ENCODE assay signal across 30 cellular contexts in genomic region chr2:129256642-129257041, GRCh38.
"Had no signal": no experiment of that assay in that cellular context is flagged by ENCODE, and none has a peak within 500 bp of the region (broad histone marks: within the 10 kb centered on the region; RNA-seq: fewer than 3 reads in every experiment).

No MANE protein-coding gene starts in this region.

- H3K27ac Mint-ChIP-seq: activated B cell treated with CpG ODN at 0.5 μM for 24 hours; activated CD4-positive, alpha-beta memory T cell treated with anti-CD3 and anti-CD28 coated beads for 36 hours; activated CD8-positive, alpha-beta T cell treated with anti-CD3 and anti-CD28 coated beads for 36 hours; activated naive CD4-positive, alpha-beta T cell treated with anti-CD3 and anti-CD28 coated beads, Interleukin-2, amount 10 ng/mL, durations not matched to agents 7 days and 5 days; activated naive CD4-positive, alpha-beta T cell treated with anti-CD3 and anti-CD28 coated beads, Interleukin-2, amount 50 U/mL, for 24 hours; activated T-cell treated with anti-CD3 and anti-CD28 coated beads, Interleukin-2, amount 50 U/mL, for 24 hours; activated T-helper 2 cell treated with anti-CD3 and anti-CD28 coated beads, Interferon-gamma antibody, Interleukin-2, Interleukin-4, amounts not matched to agents 10 μg/mL and 5 μg/mL and 100 μg/mL, durations not matched to agents 14 hours and 24 hours and 36 hours; T-helper 1 cell treated with Interleukin-12 subunit alpha and Interleukin-12 subunit beta and Interleukin-4 antibody, amounts not matched to agents 30 μg/mL and 1 μg/mL, for 36 hours; T-helper 2 cell treated with Interferon-gamma antibody and Interleukin-4, amounts not matched to agents 5 μg/mL and 100 μg/mL, for 36 hours had no signal

- H3K4me1 ChIP-seq: ascending aorta, breast epithelium had no signal

- H3K27me3 Mint-ChIP-seq: activated CD4-positive, alpha-beta memory T cell treated with anti-CD3 and anti-CD28 coated beads for 36 hours; activated CD8-positive, alpha-beta T cell treated with anti-CD3 and anti-CD28 coated beads for 36 hours; activated naive CD4-positive, alpha-beta T cell treated with anti-CD3 and anti-CD28 coated beads, Interleukin-2, amount 10 ng/mL, durations not matched to agents 7 days and 5 days; activated naive CD4-positive, alpha-beta T cell treated with anti-CD3 and anti-CD28 coated beads, Interleukin-2, amount 50 U/mL, for 24 hours; activated T-cell treated with anti-CD3 and anti-CD28 coated beads, Interleukin-2, amount 50 U/mL, for 24 hours had no signal

- H3K36me3 ChIP-seq: ascending aorta, breast epithelium had no signal

- DNase-seq: activated B cell treated with CpG ODN at 0.5 μM for 24 hours; activated CD4-positive, alpha-beta memory T cell treated with anti-CD3 and anti-CD28 coated beads for 36 hours; activated CD4-positive, alpha-beta T cell treated with anti-CD3 and anti-CD28 coated beads for 4 hours; activated CD4-positive, alpha-beta T cell treated with anti-CD3 and anti-CD28 coated beads, Interleukin-2, amount 50 U/mL, for 1 hour; activated CD4-positive, alpha-beta T cell treated with anti-CD3 and anti-CD28 coated beads, Interleukin-2, amount 50 U/mL, for 4 hours; activated CD4-positive, CD25-positive, alpha-beta regulatory T cell treated with anti-CD3 and anti-CD28 coated beads, Interleukin-2, amount 50 U/mL, for 72 hours; activated CD8-positive, alpha-beta memory T cell treated with anti-CD3 and anti-CD28 coated beads, Interleukin-2, amount 50 U/mL, for 48 hours; activated effector memory CD4-positive, alpha-beta T cell treated with Interleukin-2 at 50 U/mL for 16 hours; activated gamma-delta T cell; activated naive CD4-positive, alpha-beta T cell treated with anti-CD3 and anti-CD28 coated beads, Interleukin-2, amount 10 ng/mL, durations not matched to agents 7 days and 5 days; activated naive CD4-positive, alpha-beta T cell treated with Interleukin-2 at 50 U/mL for 16 hours; activated T-cell treated with anti-CD3 and anti-CD28 coated beads, Interleukin-2, amount 50 U/mL, for 24 hours; activated T-cell treated with anti-CD3 and anti-CD28 coated beads, Interleukin-2, amount 50 U/mL, for 48 hours; amygdala; anterior cingulate cortex; central memory CD4-positive, alpha-beta T cell; SW 1271; T-helper 1 cell; T-helper 2 cell; T-helper 9 cell had no signal

- FAIRE-seq: TTC549 had no signal

- H3K4me3 ChIP-seq: ascending aorta, breast epithelium had no signal

- H3K27ac ChIP-seq: ascending aorta, breast epithelium, VCaP had no signal

- H3K27me3 ChIP-seq: ascending aorta, breast epithelium had no signal

- H3K36me3 Mint-ChIP-seq: activated CD4-positive, alpha-beta memory T cell treated with anti-CD3 and anti-CD28 coated beads for 36 hours; activated naive CD4-positive, alpha-beta T cell treated with anti-CD3 and anti-CD28 coated beads, Interleukin-2, amount 10 ng/mL, durations not matched to agents 7 days and 5 days; activated naive CD4-positive, alpha-beta T cell treated with anti-CD3 and anti-CD28 coated beads, Interleukin-2, amount 50 U/mL, for 24 hours had no signal

- H3K4me3 Mint-ChIP-seq: activated B cell treated with CpG ODN at 0.5 μM for 24 hours; activated CD4-positive, alpha-beta memory T cell treated with anti-CD3 and anti-CD28 coated beads for 36 hours; activated CD8-positive, alpha-beta T cell treated with anti-CD3 and anti-CD28 coated beads for 36 hours; activated naive CD4-positive, alpha-beta T cell treated with anti-CD3 and anti-CD28 coated beads, Interleukin-2, amount 10 ng/mL, durations not matched to agents 7 days and 5 days; activated naive CD4-positive, alpha-beta T cell treated with anti-CD3 and anti-CD28 coated beads, Interleukin-2, amount 50 U/mL, for 24 hours; activated naive CD8-positive, alpha-beta T cell; activated T-cell treated with anti-CD3 and anti-CD28 coated beads, Interleukin-2, amount 50 U/mL, for 24 hours; T-helper 1 cell treated with Interleukin-12 subunit alpha and Interleukin-12 subunit beta and Interleukin-4 antibody, amounts not matched to agents 30 μg/mL and 1 μg/mL, for 36 hours; T-helper 2 cell treated with Interferon-gamma antibody and Interleukin-4, amounts not matched to agents 5 μg/mL and 100 μg/mL, for 36 hours had no signal

- H3K4me1 Mint-ChIP-seq: activated B cell treated with CpG ODN at 0.5 μM for 24 hours; activated naive CD4-positive, alpha-beta T cell treated with anti-CD3 and anti-CD28 coated beads, Interleukin-2, amount 10 ng/mL, durations not matched to agents 7 days and 5 days; activated naive CD4-positive, alpha-beta T cell treated with anti-CD3 and anti-CD28 coated beads, Interleukin-2, amount 50 U/mL, for 24 hours had no signal
